In genomic region chr11:69662021-69662698, GRCh38 we compare ENCODE assay signal across 12 cellular contexts. TPM values are rescaled to one million over a fixed set of nuclear protein-coding genes. Genes with fewer than 3 reads are reported as not detected.
DNase-seq lines count a peak whose midpoint lies in the region; ATAC-seq and TF ChIP-seq lines count a peak whose summit lies in the region.
"Had no signal": no experiment of that assay in that cellular context is flagged by ENCODE, and none has a peak within 500 bp of the region (broad histone marks: within the 10 kb centered on the region; RNA-seq: fewer than 3 reads in every experiment).

No MANE protein-coding gene starts in this region.

- peaks cover 20% of the 10 kb centered on the region for H3K4me1 ChIP-seq in adipocyte (ENCODE audit: control insufficient read depth, insufficient read depth, low read length)
- H3K4me1 ChIP-seq: colonic mucosa had no signal

- TF ChIP-seq CTCF in natural killer cell (IDR thresholded peaks at IDR 0.05) (no peak), kidney epithelial cell (IDR thresholded peaks at IDR 0.05; ENCODE audit: insufficient read depth, low read length, poor library complexity, severe bottlenecking) (peak; percentile 19)

- ATAC-seq in natural killer cell treated with Interleukin-12 subunit alpha and Interleukin-12 subunit beta and Interleukin-15 and Interleukin-18, amount 100 ng/mL, for 72 hours: no peak
- no peak for ATAC-seq in natural killer cell
- no peak for ATAC-seq in GM19452 (IDR thresholded peaks at IDR 0.05; ENCODE audit: unreplicated experiment)
- no peak for ATAC-seq in HG03432 (IDR thresholded peaks at IDR 0.05; ENCODE audit: unreplicated experiment)
- no peak for ATAC-seq in GM18870 (IDR thresholded peaks at IDR 0.05; ENCODE audit: unreplicated experiment)

- H3K9me3 Mint-ChIP-seq in natural killer cell treated with Interleukin-12 subunit alpha and Interleukin-12 subunit beta and Interleukin-15 and Interleukin-18, amount 100 ng/mL, for 72 hours: no peaks in the 10 kb centered on the region
- no peaks in the 10 kb centered on the region for H3K9me3 Mint-ChIP-seq in natural killer cell

- no peak overlapping the region for H3K4me3 Mint-ChIP-seq in natural killer cell treated with Interleukin-12 subunit alpha and Interleukin-12 subunit beta and Interleukin-15 and Interleukin-18, amount 100 ng/mL, for 72 hours
- no peak overlapping the region for H3K4me3 Mint-ChIP-seq in natural killer cell

- H3K27ac Mint-ChIP-seq in natural killer cell treated with Interleukin-12 subunit alpha and Interleukin-12 subunit beta and Interleukin-15 and Interleukin-18, amount 100 ng/mL, for 72 hours: no peak overlapping the region
- H3K27ac Mint-ChIP-seq in natural killer cell: no peak overlapping the region

- H3K36me3 ChIP-seq in adipocyte (ENCODE audit: control insufficient read depth, insufficient read depth, low read length, severe bottlenecking) (peaks cover 22% of the 10 kb centered on the region), kidney epithelial cell (ENCODE audit: control insufficient read depth, insufficient read depth, low read length) (peaks cover under 1% of the 10 kb centered on the region)
- H3K36me3 ChIP-seq: colonic mucosa, ovary had no signal

- intact Hi-C loops in natural killer cell (cut with micrococcal nuclease): no loop called here

- peak overlapping the region; percentile 16 for H3K9ac ChIP-seq in adipocyte (ENCODE audit: low read length)

- no peaks in the 10 kb centered on the region for H3K27me3 ChIP-seq in adipocyte (replicated peaks; ENCODE audit: control insufficient read depth, insufficient read depth, low read length)
- no peaks in the 10 kb centered on the region for H3K27me3 ChIP-seq in kidney epithelial cell (ENCODE audit: control insufficient read depth, insufficient read depth, low read length)
- H3K27me3 ChIP-seq: colonic mucosa, ovary had no signal

- no peaks in the 10 kb centered on the region for H3K27me3 Mint-ChIP-seq in natural killer cell treated with Interleukin-12 subunit alpha and Interleukin-12 subunit beta and Interleukin-15 and Interleukin-18, amount 100 ng/mL, for 72 hours
- no peaks in the 10 kb centered on the region for H3K27me3 Mint-ChIP-seq in natural killer cell (ENCODE audit: low read depth in 2 of 2)

- H3K9me3 ChIP-seq in adipocyte (ENCODE audit: control insufficient read depth, low read length): no peaks in the 10 kb centered on the region
- H3K9me3 ChIP-seq: colonic mucosa, ovary had no signal

- no peaks in the 10 kb centered on the region for H3K4me1 Mint-ChIP-seq in natural killer cell treated with Interleukin-12 subunit alpha and Interleukin-12 subunit beta and Interleukin-15 and Interleukin-18, amount 100 ng/mL, for 72 hours (ENCODE audit: low read depth in 2 of 2)
- no peaks in the 10 kb centered on the region for H3K4me1 Mint-ChIP-seq in natural killer cell

- H3K36me3 Mint-ChIP-seq in natural killer cell treated with Interleukin-12 subunit alpha and Interleukin-12 subunit beta and Interleukin-15 and Interleukin-18, amount 100 ng/mL, for 72 hours: no peaks in the 10 kb centered on the region
- H3K36me3 Mint-ChIP-seq in natural killer cell: no peaks in the 10 kb centered on the region

- H3K4me3 ChIP-seq in adipocyte (ENCODE audit: low read length): no peak overlapping the region
- no peak overlapping the region for H3K4me3 ChIP-seq in kidney epithelial cell (ENCODE audit: low read depth, low read length)
- H3K4me3 ChIP-seq: colonic mucosa, ovary had no signal

- DNase-seq in natural killer cell treated with Interleukin-12 subunit alpha and Interleukin-12 subunit beta and Interleukin-15 and Interleukin-18, amount 100 ng/mL, for 72 hours (ENCODE audit: low spot score): peak; percentile 38
- no peak for DNase-seq in natural killer cell
- DNase-seq in adipocyte (ENCODE audit: low read depth): no peak
- DNase-seq in kidney epithelial cell (ENCODE audit: low read depth): no peak
- no peak for DNase-seq in RKO (ENCODE audit: low spot score)
- DNase-seq: activated CD8-positive, alpha-beta memory T cell treated with anti-CD3 and anti-CD28 coated beads, Interleukin-2, amount 50 U/mL, for 4 hours; colonic mucosa; NCI-H2107 had no signal

RNA-seq across cellular contexts. Expression of gene LTO1, which starts 13.0 kb away (rescaled TPM):
- 10 to 100 TPM; 23.4 to 37.7 TPM for total RNA-seq in natural killer cell treated with Interleukin-12 subunit alpha and Interleukin-12 subunit beta and Interleukin-15 and Interleukin-18, amount 100 ng/mL, for 72 hours
- total RNA-seq in natural killer cell (10 to 100 TPM; 23.2 to 33.5 (median 25.3) TPM), kidney epithelial cell (12.6 and 18.6 TPM in 2 replicates)

RNA-seq across cellular contexts. Expression of gene CCND1, which starts 21.2 kb away (rescaled TPM):
- under 1 TPM in 1 of 2 donors, not detected in 1; 0.67 TPM for total RNA-seq in natural killer cell treated with Interleukin-12 subunit alpha and Interleukin-12 subunit beta and Interleukin-15 and Interleukin-18, amount 100 ng/mL, for 72 hours
- total RNA-seq in natural killer cell (1 to 10 TPM; 1.4 to 2.3 (median 2.3) TPM), kidney epithelial cell (378 and 432 TPM in 2 replicates)

RNA-seq across cellular contexts. Expression of gene FGF19, which starts 41.7 kb away (rescaled TPM):
- not detected for total RNA-seq in natural killer cell treated with Interleukin-12 subunit alpha and Interleukin-12 subunit beta and Interleukin-15 and Interleukin-18, amount 100 ng/mL, for 72 hours
- total RNA-seq in natural killer cell (not detected), kidney epithelial cell (not detected in 2 replicates)

Comparison
In these comparisons a context has a peak if more than half of its experiments do, and no peak if none do; other contexts are left out.
1. RNA of gene CCND1, which starts 21.2 kb away (total RNA-seq): 378 to 432 TPM in kidney epithelial cell; 1.4 to 2.3 TPM in natural killer cell and 0.67 TPM in natural killer cell treated with Interleukin-12 subunit alpha and Interleukin-12 subunit beta and Interleukin-15 and Interleukin-18, amount 100 ng/mL, for 72 hours; every median in the first group is over 100 times any median in the second.